ENCODE assay signal across 9 cellular contexts in the genomic region with DNA sequence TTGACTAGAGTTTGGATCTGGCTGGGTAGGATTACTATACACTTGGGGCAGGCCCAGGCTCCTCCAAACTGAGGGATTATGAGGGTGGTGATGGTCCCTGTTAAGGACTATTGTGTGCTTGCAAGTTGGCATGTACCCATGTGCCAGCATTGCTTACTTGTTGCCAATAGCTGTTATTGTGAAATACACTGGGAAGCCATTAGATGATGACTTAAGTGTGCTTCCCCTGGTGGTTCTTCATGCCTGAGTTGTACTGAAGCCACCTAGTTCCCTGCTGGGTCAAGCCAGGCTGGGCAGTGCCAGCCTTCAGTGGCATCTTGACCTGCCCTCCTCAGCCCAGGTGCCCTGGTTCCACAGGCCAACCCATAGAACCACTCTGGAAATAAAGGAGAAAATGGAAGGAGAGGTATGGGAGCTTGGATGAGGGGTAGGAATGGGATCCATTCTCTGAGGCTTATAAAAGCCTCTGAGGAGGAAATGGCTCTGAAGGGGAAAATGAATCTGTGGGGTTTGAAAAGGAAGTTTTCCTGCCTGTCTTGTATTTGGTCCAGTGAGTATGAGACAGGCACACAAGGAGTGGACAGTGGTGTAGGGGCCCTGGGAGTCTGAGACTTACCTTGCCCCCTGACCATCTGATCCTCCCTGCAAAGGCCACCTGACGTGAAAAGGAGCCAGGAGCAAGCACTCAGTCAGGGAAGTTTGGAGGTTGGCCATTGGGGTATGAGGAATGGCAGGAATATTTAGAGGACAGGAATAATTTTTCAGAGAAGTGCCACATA. TPM values are rescaled to one million over a fixed set of nuclear protein-coding genes. Genes with fewer than 3 reads are reported as not detected.
DNase-seq lines count a peak whose midpoint lies in the region; ATAC-seq, FAIRE-seq and TF ChIP-seq lines count a peak whose summit lies in the region.
"Had no signal": no experiment of that assay in that cellular context is flagged by ENCODE, and none has a peak within 500 bp of the region (broad histone marks: within the 10 kb centered on the region; RNA-seq: fewer than 3 reads in every experiment).

No MANE protein-coding gene starts in this region.

- H2AFZ ChIP-seq in GM12878 (ENCODE audit: control insufficient read depth, low read depth, low read length): no peak overlapping the region

- SMC1A ChIA-PET in GM12878 (lab: Charles Lee; ENCODE audit: uncharacterized antibody, unreplicated experiment): interaction anchor here (0.6 to 2.4 kb wide), 2 partner anchors 34 to 119 kb away, joined by 3 to 5 read pairs; no protein-coding TSS in a partner anchor

- peaks cover 27% of the 10 kb centered on the region for H3K4me1 Mint-ChIP-seq in HFFc6 (ENCODE audit: low read depth)

- H3K9me3 ChIP-seq in GM12878 (replicated peaks; ENCODE audit: control insufficient read depth, insufficient read depth, low read length): no peaks in the 10 kb centered on the region
- no peaks in the 10 kb centered on the region for H3K9me3 ChIP-seq in muscle layer of duodenum (ENCODE audit: control insufficient read depth in 1 of 2, low read length in 2 of 2)

- TF ChIP-seq CTCF in HFFc6 (IDR thresholded peaks at IDR 0.05) (0 out of 2 replicates have a peak, but pooled peaks have one; percentile 9), GM12878 (IDR thresholded peaks at IDR 0.05 in 2 of 3, conservative IDR thresholded peaks at IDR 0.05 in 1 of 3; ENCODE audit: control insufficient read depth in 2 of 3, extremely low read depth in 1 of 3, insufficient read depth in 1 of 3, low read depth in 3 of 3, low read length in 3 of 3) (no peak)

- no peak overlapping the region for H3K4me3 Mint-ChIP-seq in HFFc6

- H3K4me3 ChIP-seq in GM12878 (peak overlapping the region; percentile 47; the same call in 1 of the 2 replicates), muscle layer of duodenum (ENCODE audit: low read depth in 1 of 2, low read length in 2 of 2) (peak overlapping the region; percentile 55 to 71)

- peaks cover 37% of the 10 kb centered on the region for H3K4me1 ChIP-seq in GM12878 (ENCODE audit: control insufficient read depth, insufficient read depth, low read length)
- H3K4me1 ChIP-seq in muscle layer of duodenum (ENCODE audit: control insufficient read depth in 1 of 2, insufficient read depth in 2 of 2, low read length in 2 of 2): peaks cover 21 to 32% of the 10 kb centered on the region in 2 donors

- in situ Hi-C loops in GM12878 (cut with MboI): no loop called here

- 0 out of 3 replicates have a peak, but pooled peaks have one; percentile 3 for ATAC-seq in GM12878
- no peak for ATAC-seq in GM21390 (IDR thresholded peaks at IDR 0.05; ENCODE audit: unreplicated experiment)

- BruUV-seq in GM12878 (replicated peaks; lab: Mats Ljungman, UMichigan): no TSS peak

- H3K36me3 ChIP-seq in GM12878 (ENCODE audit: control insufficient read depth in 2 of 2, insufficient read depth in 2 of 2, low read length in 1 of 2) (peaks cover 0 to 2% of the 10 kb centered on the region in 2 experiments; a peak in 3 of 4 replicates), muscle layer of duodenum (ENCODE audit: control insufficient read depth in 1 of 2, insufficient read depth in 2 of 2, low read length in 2 of 2) (peaks cover 4 to 5% of the 10 kb centered on the region in 2 donors)

- H3K27me3 ChIP-seq in GM12878 (replicated peaks in 1 of 2; ENCODE audit: control insufficient read depth in 2 of 2, insufficient read depth in 2 of 2, low read length in 1 of 2) (no peaks in the 10 kb centered on the region), muscle layer of duodenum (ENCODE audit: low read depth, low read length) (no peaks in the 10 kb centered on the region)

- H3K27ac ChIP-seq in GM12878 (ENCODE audit: control insufficient read depth, insufficient read depth): no peak overlapping the region
- peak overlapping the region; percentile 40 for H3K27ac ChIP-seq in muscle layer of duodenum (ENCODE audit: low read length)

- no peak for TF ChIP-seq RAD21 in GM12878 (IDR thresholded peaks at IDR 0.05; ENCODE audit: insufficient read depth, low read depth, low read length)

- intact Hi-C loops in GM12878 (cut with micrococcal nuclease; ENCODE audit: unreplicated experiment): no loop called here

- H3K79me2 ChIP-seq in GM12878 (ENCODE audit: control insufficient read depth, insufficient read depth, low read length): no peaks in the 10 kb centered on the region

- no peak overlapping the region for H3K27ac Mint-ChIP-seq in HFFc6

- peaks cover 6% of the 10 kb centered on the region for H3K36me3 Mint-ChIP-seq in HFFc6 (ENCODE audit: low read depth)

- no peaks in the 10 kb centered on the region for H3K9me3 Mint-ChIP-seq in HFFc6

- no peak for FAIRE-seq in GM12878 (lab: Jason Lieb, UNC)

- H3K9ac ChIP-seq in GM12878 (ENCODE audit: control insufficient read depth, insufficient read depth, low read length): no peak overlapping the region; the same call in 1 of the 2 replicates

- DNase-seq in AG20443 (ENCODE audit: low spot score): peak; percentile 31
- peak; percentile 13 for DNase-seq in HFFc6
- DNase-seq in GM12878 (ENCODE audit: low read depth, low spot score): no peak
- no peak for DNase-seq in SKM-1 treated with dmso at 0.1 percent for 144 hours (lab: John Stamatoyannopoulos, UW; ENCODE audit: unreplicated experiment)
- DNase-seq in H4 (ENCODE audit: low spot score): no peak
- no peak for DNase-seq in NCI-H187 (lab: John Stamatoyannopoulos, UW)
- DNase-seq: NK-92 treated with Interleukin-12 subunit alpha and Interleukin-12 subunit beta, amount 100 ng/mL, for 24 hours had no signal

- WGBS in GM12878 (ENCODE audit: insufficient coverage, insufficient replicate concordance, low lambda C conversion rate, missing lambda C conversion rate): 100% methylated on average over 1 of the region's 1 CpG

- H3K27me3 Mint-ChIP-seq in HFFc6 (ENCODE audit: insufficient read depth): peaks cover 10% of the 10 kb centered on the region

- TF ChIP-seq EP300 in GM12878 (IDR thresholded peaks at IDR 0.05; ENCODE audit: borderline replicate concordance in 1 of 2, control insufficient read depth in 1 of 2, low read depth in 2 of 2, low read length in 2 of 2): no peak

- POLR2A ChIA-PET in GM12878 (lab: Charles Lee): interaction anchor here (1.2 to 1.9 kb wide), 2 partner anchors 15 to 120 kb away, joined by 3 to 4 read pairs; no protein-coding TSS in a partner anchor

- RAD21 ChIA-PET in GM12878 (lab: Charles Lee; ENCODE audit: unreplicated experiment): interaction anchor here (1.0 to 1.9 kb wide), 3 partner anchors 15 to 70 kb away, joined by 3 to 7 read pairs (median 4); a partner anchor contains a TSS

- TF ChIP-seq POLR2A in GM12878 (IDR thresholded peaks at IDR 0.05; ENCODE audit: low read depth, low read length): peak; percentile 32; the same call in 1 of the 2 replicates

- CTCF ChIA-PET in GM12878 (lab: Yijun Ruan, JAX): interaction anchor here (0.6 to 7.9 kb wide), 13 partner anchors 10 to 297 kb away, joined by 3 to 149 read pairs (median 4); a partner anchor contains a TSS

- peak overlapping the region; percentile 46 for H3K4me2 ChIP-seq in GM12878 (ENCODE audit: control insufficient read depth, insufficient read depth)

- no peaks in the 10 kb centered on the region for H4K20me1 ChIP-seq in GM12878 (ENCODE audit: control insufficient read depth, insufficient read depth)

RNA-seq across cellular contexts. Expression of a gene that starts 0.7 kb away (rescaled TPM):
- 1 to 10 TPM; 1.5 to 2.9 (median 1.9) TPM for total RNA-seq in HFFc6 (2021; fragmentation: NEBNext Ultra II Directional; extraction: Animal tissue kit (Norgen Biotek cat#: 25700))
- 13.4 and 13.7 TPM in 2 replicates for total RNA-seq in GM12878 (2013; cell fraction: nucleolus; rRNA removed)
- total RNA-seq in GM12878 (2014; rRNA removed) (4.9 and 10.8 TPM in 2 replicates), GM12878 (2014; rRNA removed; fragmentation: Illumina TruSeq; extraction: Trizol) (2.9 and 3.1 TPM in 2 replicates), GM12878 (2021) (6.8 and 9.2 TPM in 2 replicates)
- polyA plus RNA-seq in GM12878 (2011; ENCODE audit: low read depth): 3.4 TPM
- polyA plus RNA-seq in GM12878 (2011; rRNA removed) (3.9 and 4.8 TPM in 2 replicates), GM12878 (2014; fragmentation: Illumina TruSeq; extraction: Trizol) (7.8 and 10.6 TPM in 2 replicates), GM12878 (2014; fragmentation: Nextera tagmentation; extraction: Ambion mirVana) (1 to 10 TPM; 1.2 to 1.7 TPM), GM12878 (2014; rRNA removed) (14.0 and 18.3 TPM in 2 replicates), GM12878 (2016; fragmentation: Nextera tagmentation; extraction: Ambion mirVana) (1 to 10 TPM; 3.1 to 3.2 TPM)
- polyA plus RNA-seq in GM12878 (2011; cell fraction: cytosol; rRNA removed): 2.9 and 6.0 TPM in 2 replicates
- polyA plus RNA-seq in GM12878 (2011; cell fraction: nucleus; rRNA removed): 77.6 and 82.4 TPM in 2 replicates
- polyA plus RNA-seq in GM12878 (2012): 6.1 and 6.6 TPM in 2 replicates
- 2.3 and 5.1 TPM in 2 replicates for polyA minus RNA-seq in GM12878 (2011; rRNA and poly(A)+ RNA removed)
- polyA minus RNA-seq in GM12878 (2011; cell fraction: cytosol; rRNA and poly(A)+ RNA removed): 1.6 and 2.1 TPM in 2 replicates
- 7.6 and 11.2 TPM in 2 replicates for polyA minus RNA-seq in GM12878 (2011; cell fraction: nucleus; rRNA and poly(A)+ RNA removed)
- 0.39 and 0.41 TPM in 2 replicates for total RNA-seq in H4 (2014; rRNA removed; shearing (Covaris generic))

RNA-seq across cellular contexts. Expression of a gene that starts 2.1 kb away (rescaled TPM):
- 1 to 10 TPM; 2.2 to 3.0 (median 2.3) TPM for total RNA-seq in HFFc6 (2021; fragmentation: NEBNext Ultra II Directional; extraction: Animal tissue kit (Norgen Biotek cat#: 25700))
- total RNA-seq in GM12878 (2013; cell fraction: nucleolus; rRNA removed): 43.5 and 48.4 TPM in 2 replicates
- 7.8 and 10.0 TPM in 2 replicates for total RNA-seq in GM12878 (2014; rRNA removed)
- total RNA-seq in GM12878 (2014; rRNA removed; fragmentation: Illumina TruSeq; extraction: Trizol): 2.6 and 2.8 TPM in 2 replicates
- total RNA-seq in GM12878 (2021): 8.9 and 13.0 TPM in 2 replicates
- polyA plus RNA-seq in GM12878 (2011; ENCODE audit: low read depth): 1.2 TPM
- polyA plus RNA-seq in GM12878 (2011; rRNA removed): 2.4 and 2.5 TPM in 2 replicates
- 1.9 and 4.5 TPM in 2 replicates for polyA plus RNA-seq in GM12878 (2011; cell fraction: cytosol; rRNA removed)
- polyA plus RNA-seq in GM12878 (2011; cell fraction: nucleus; rRNA removed): 58.1 and 70.5 TPM in 2 replicates
- 4.6 and 4.9 TPM in 2 replicates for polyA plus RNA-seq in GM12878 (2012)
- 3.0 and 3.3 TPM in 2 replicates for polyA plus RNA-seq in GM12878 (2014; fragmentation: Illumina TruSeq; extraction: Trizol)
- polyA plus RNA-seq in GM12878 (2014; fragmentation: Nextera tagmentation; extraction: Ambion mirVana): under 1 TPM; 0.06 to 0.09 TPM
- 16.0 and 17.8 TPM in 2 replicates for polyA plus RNA-seq in GM12878 (2014; rRNA removed)
- polyA plus RNA-seq in GM12878 (2016; fragmentation: Nextera tagmentation; extraction: Ambion mirVana): 1 to 10 TPM in 1 of 2 experiments, under 1 TPM in 1; 0.96 to 1.2 TPM
- polyA minus RNA-seq in GM12878 (2011; rRNA and poly(A)+ RNA removed): 3.4 and 4.6 TPM in 2 replicates
- 0.94 and 1.6 TPM in 2 replicates for polyA minus RNA-seq in GM12878 (2011; cell fraction: cytosol; rRNA and poly(A)+ RNA removed)
- 13.5 and 26.6 TPM in 2 replicates for polyA minus RNA-seq in GM12878 (2011; cell fraction: nucleus; rRNA and poly(A)+ RNA removed)
- 0.33 and 0.45 TPM in 2 replicates for total RNA-seq in H4 (2014; rRNA removed; shearing (Covaris generic))

RNA-seq across cellular contexts. Expression of a gene that starts 4.2 kb away (rescaled TPM):
- under 1 TPM in 5 of 6 experiments, not detected in 1; 0.17 to 0.40 (median 0.20) TPM for total RNA-seq in HFFc6 (2021; fragmentation: NEBNext Ultra II Directional; extraction: Animal tissue kit (Norgen Biotek cat#: 25700))
- 11.0 and 12.9 TPM in 2 replicates for total RNA-seq in GM12878 (2013; cell fraction: nucleolus; rRNA removed)
- total RNA-seq in GM12878 (2014; rRNA removed) (4.1 and 5.5 TPM in 2 replicates), GM12878 (2014; rRNA removed; fragmentation: Illumina TruSeq; extraction: Trizol) (2.5 and 2.7 TPM in 2 replicates), GM12878 (2021) (5.1 and 5.5 TPM in 2 replicates)
- 0.64 TPM for polyA plus RNA-seq in GM12878 (2011; ENCODE audit: low read depth)
- polyA plus RNA-seq in GM12878 (2011; rRNA removed) (0.19 and 0.34 TPM in 2 replicates), GM12878 (2014; fragmentation: Illumina TruSeq; extraction: Trizol) (5.2 and 5.7 TPM in 2 replicates), GM12878 (2014; fragmentation: Nextera tagmentation; extraction: Ambion mirVana) (1 to 10 TPM in 1 of 2 experiments, under 1 TPM in 1; 0.82 to 2.3 TPM), GM12878 (2014; rRNA removed) (5.4 and 6.3 TPM in 2 replicates), GM12878 (2016; fragmentation: Nextera tagmentation; extraction: Ambion mirVana) (1 to 10 TPM; 3.1 to 3.3 TPM)
- 0.23 and 0.24 TPM in 2 replicates for polyA plus RNA-seq in GM12878 (2011; cell fraction: cytosol; rRNA removed)
- polyA plus RNA-seq in GM12878 (2011; cell fraction: nucleus; rRNA removed): 0.23 and 0.33 TPM in 2 replicates
- 1.6 and 1.8 TPM in 2 replicates for polyA plus RNA-seq in GM12878 (2012)
- polyA minus RNA-seq in GM12878 (2011; rRNA and poly(A)+ RNA removed): 0.26 and 0.59 TPM in 2 replicates
- not detected in 2 replicates for polyA minus RNA-seq in GM12878 (2011; cell fraction: cytosol; rRNA and poly(A)+ RNA removed)
- polyA minus RNA-seq in GM12878 (2011; cell fraction: nucleus; rRNA and poly(A)+ RNA removed): 0.36 and 0.96 TPM in 2 replicates
- total RNA-seq in H4 (2014; rRNA removed; shearing (Covaris generic)): not detected in 2 replicates

RNA-seq across cellular contexts. Expression of a gene that starts 12.4 kb away (rescaled TPM):
- 10 to 100 TPM; 25.4 to 31.1 (median 28.1) TPM for total RNA-seq in HFFc6 (2021; fragmentation: NEBNext Ultra II Directional; extraction: Animal tissue kit (Norgen Biotek cat#: 25700))
- 41.4 and 45.3 TPM in 2 replicates for total RNA-seq in GM12878 (2013; cell fraction: nucleolus; rRNA removed)
- total RNA-seq in GM12878 (2014; rRNA removed): 33.1 and 33.4 TPM in 2 replicates
- 24.2 and 25.4 TPM in 2 replicates for total RNA-seq in GM12878 (2014; rRNA removed; fragmentation: Illumina TruSeq; extraction: Trizol)
- 36.8 and 43.9 TPM in 2 replicates for total RNA-seq in GM12878 (2021)
- polyA plus RNA-seq in GM12878 (2011; ENCODE audit: low read depth): 11.9 TPM
- 11.4 and 17.0 TPM in 2 replicates for polyA plus RNA-seq in GM12878 (2011; rRNA removed)
- 21.2 and 23.6 TPM in 2 replicates for polyA plus RNA-seq in GM12878 (2011; cell fraction: cytosol; rRNA removed)
- 68.4 and 72.3 TPM in 2 replicates for polyA plus RNA-seq in GM12878 (2011; cell fraction: nucleus; rRNA removed)
- 13.8 and 16.1 TPM in 2 replicates for polyA plus RNA-seq in GM12878 (2012)
- 28.6 and 28.8 TPM in 2 replicates for polyA plus RNA-seq in GM12878 (2014; fragmentation: Illumina TruSeq; extraction: Trizol)
- polyA plus RNA-seq in GM12878 (2014; fragmentation: Nextera tagmentation; extraction: Ambion mirVana): 1 to 10 TPM; 2.4 to 3.4 TPM
- polyA plus RNA-seq in GM12878 (2014; rRNA removed): 23.6 and 26.1 TPM in 2 replicates
- 1 to 10 TPM; 4.9 to 6.1 TPM for polyA plus RNA-seq in GM12878 (2016; fragmentation: Nextera tagmentation; extraction: Ambion mirVana)
- 32.6 and 36.9 TPM in 2 replicates for polyA minus RNA-seq in GM12878 (2011; rRNA and poly(A)+ RNA removed)
- polyA minus RNA-seq in GM12878 (2011; cell fraction: cytosol; rRNA and poly(A)+ RNA removed): 15.3 and 17.2 TPM in 2 replicates
- polyA minus RNA-seq in GM12878 (2011; cell fraction: nucleus; rRNA and poly(A)+ RNA removed): 23.7 and 34.4 TPM in 2 replicates
- total RNA-seq in H4 (2014; rRNA removed; shearing (Covaris generic)): 5.7 and 6.3 TPM in 2 replicates

RNA-seq across cellular contexts. Expression of a gene that starts 12.4 kb away (rescaled TPM):
- total RNA-seq in HFFc6 (2021; fragmentation: NEBNext Ultra II Directional; extraction: Animal tissue kit (Norgen Biotek cat#: 25700)): 10 to 100 TPM; 32.9 to 42.2 (median 39.1) TPM
- 26.2 and 30.6 TPM in 2 replicates for total RNA-seq in GM12878 (2013; cell fraction: nucleolus; rRNA removed)
- total RNA-seq in GM12878 (2014; rRNA removed): 14.0 and 17.6 TPM in 2 replicates
- 12.1 and 12.6 TPM in 2 replicates for total RNA-seq in GM12878 (2014; rRNA removed; fragmentation: Illumina TruSeq; extraction: Trizol)
- 23.3 and 26.8 TPM in 2 replicates for total RNA-seq in GM12878 (2021)
- polyA plus RNA-seq in GM12878 (2011; ENCODE audit: low read depth): 49.4 TPM
- 12.6 and 16.0 TPM in 2 replicates for polyA plus RNA-seq in GM12878 (2011; rRNA removed)
- polyA plus RNA-seq in GM12878 (2011; cell fraction: cytosol; rRNA removed): 57.3 and 58.0 TPM in 2 replicates
- 153 and 174 TPM in 2 replicates for polyA plus RNA-seq in GM12878 (2011; cell fraction: nucleus; rRNA removed)
- 20.9 and 22.8 TPM in 2 replicates for polyA plus RNA-seq in GM12878 (2012)
- polyA plus RNA-seq in GM12878 (2014; fragmentation: Illumina TruSeq; extraction: Trizol): 16.9 and 26.1 TPM in 2 replicates
- 10 to 100 TPM; 44.6 to 45.0 TPM for polyA plus RNA-seq in GM12878 (2014; fragmentation: Nextera tagmentation; extraction: Ambion mirVana)
- polyA plus RNA-seq in GM12878 (2014; rRNA removed): 25.3 and 29.2 TPM in 2 replicates
- 10 to 100 TPM; 30.4 to 32.5 TPM for polyA plus RNA-seq in GM12878 (2016; fragmentation: Nextera tagmentation; extraction: Ambion mirVana)
- 28.5 and 60.5 TPM in 2 replicates for polyA minus RNA-seq in GM12878 (2011; rRNA and poly(A)+ RNA removed)
- 9.2 and 12.8 TPM in 2 replicates for polyA minus RNA-seq in GM12878 (2011; cell fraction: cytosol; rRNA and poly(A)+ RNA removed)
- polyA minus RNA-seq in GM12878 (2011; cell fraction: nucleus; rRNA and poly(A)+ RNA removed): 19.8 and 27.7 TPM in 2 replicates
- 5.8 and 6.0 TPM in 2 replicates for total RNA-seq in H4 (2014; rRNA removed; shearing (Covaris generic))

Comparison
In these comparisons a context has a peak if more than half of its experiments do, and no peak if none do; other contexts are left out.
1. DNase-seq: peak in AG20443 (single experiment) and HFFc6 (single experiment); none in GM12878 (single experiment), SKM-1 treated with dmso at 0.1 percent for 144 hours (single experiment), H4 (single experiment) and NCI-H187 (0 of 2).